Comparison of ENCODE assay signal across 1 cellular context in genomic region chr1:196660912-196661311, GRCh38.
TF ChIP-seq lines count a peak whose summit lies in the region.

No MANE protein-coding gene starts in this region.

TF ChIP-seq in H1, 55 proteins besides CTCF, POLR2A, EP300 and RAD21 (continued from another document):
- TF ChIP-seq USF2 (IDR thresholded peaks at IDR 0.05; ENCODE audit: low read length): no peak
- no peak for TF ChIP-seq SIRT6 (IDR thresholded peaks at IDR 0.05; ENCODE audit: low read length)
- TF ChIP-seq JUN (IDR thresholded peaks at IDR 0.05; ENCODE audit: low read depth, low read length): no peak
- no peak for TF ChIP-seq NANOG (IDR thresholded peaks at IDR 0.05; ENCODE audit: insufficient read depth, low read depth, low read length, poor library complexity, severe bottlenecking)
- no peak for TF ChIP-seq POLR2AphosphoS5 (IDR thresholded peaks at IDR 0.05; ENCODE audit: low read depth, low read length)
- no peak for TF ChIP-seq CHD2 (IDR thresholded peaks at IDR 0.05; ENCODE audit: low read length)
- no peak for TF ChIP-seq SP1 (IDR thresholded peaks at IDR 0.05; ENCODE audit: low read depth, low read length)
- TF ChIP-seq BCL11A (IDR thresholded peaks at IDR 0.05; ENCODE audit: low read depth in 2 of 2, low read length in 2 of 2): no peak
- no peak for TF ChIP-seq SRF (IDR thresholded peaks at IDR 0.05; ENCODE audit: low read depth, low read length)
- no peak for TF ChIP-seq JUND (IDR thresholded peaks at IDR 0.05; ENCODE audit: low read length)
- TF ChIP-seq SUZ12 (IDR thresholded peaks at IDR 0.05; ENCODE audit: low read length): no peak
- TF ChIP-seq MAFK (IDR thresholded peaks at IDR 0.05; ENCODE audit: low read depth, low read length): no peak
- no peak for TF ChIP-seq TAF7 (optimal IDR thresholded peaks at IDR 0.05; ENCODE audit: borderline replicate concordance, low read depth, low read length)
- TF ChIP-seq HDAC2 (IDR thresholded peaks at IDR 0.05; ENCODE audit: borderline replicate concordance in 1 of 2, low read depth in 2 of 2, low read length in 2 of 2): no peak
- no peak for TF ChIP-seq CHD1 (IDR thresholded peaks at IDR 0.05; ENCODE audit: low read depth, low read length)
